Comparison of ENCODE assay signal across 28 cellular contexts in the genomic region with DNA sequence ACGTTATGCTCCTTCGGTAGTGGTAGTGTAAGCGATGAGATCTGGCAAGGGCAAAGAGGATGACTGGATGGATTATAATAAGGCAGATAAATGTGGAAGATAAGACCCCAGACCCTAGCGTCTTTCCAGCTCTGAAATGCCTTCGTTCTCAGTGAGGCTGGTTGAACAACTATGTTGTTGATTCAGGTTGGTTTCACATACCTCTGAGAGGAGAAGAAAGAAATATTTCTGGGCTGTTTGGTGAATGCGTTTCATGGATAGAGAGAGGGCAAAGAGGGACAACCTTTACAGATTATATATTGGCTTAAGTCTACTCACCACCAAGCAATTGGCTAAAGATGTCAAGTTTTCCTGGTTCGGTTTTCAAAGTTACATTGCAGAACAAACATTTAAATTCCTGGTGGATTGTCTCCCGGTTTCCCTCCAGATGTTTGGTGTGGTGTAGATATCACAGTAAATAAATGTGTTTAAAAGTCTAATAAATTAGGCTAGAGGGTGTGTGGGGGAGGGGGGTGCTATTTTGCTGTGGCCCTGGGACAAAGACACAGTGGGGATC.
DNase-seq lines count a peak whose midpoint lies in the region; ATAC-seq and TF ChIP-seq lines count a peak whose summit lies in the region.
"Had no signal": no experiment of that assay in that cellular context is flagged by ENCODE, and none has a peak within 500 bp of the region (broad histone marks: within the 10 kb centered on the region; RNA-seq: fewer than 3 reads in every experiment).

No MANE protein-coding gene starts in this region.

- H3K27ac Mint-ChIP-seq in endothelial cell (ENCODE audit: unreplicated experiment) (peak overlapping the region; percentile 76), neural progenitor cell (peak overlapping the region; percentile 28)
- H3K27ac Mint-ChIP-seq: activated naive CD4-positive, alpha-beta T cell treated with anti-CD3 and anti-CD28 coated beads, Interleukin-2, amount 10 ng/mL, durations not matched to agents 7 days and 5 days; activated T-helper 1 cell treated with anti-CD3 and anti-CD28 coated beads, Interleukin-12 subunit alpha, Interleukin-12 subunit beta, Interleukin-2, Interleukin-4 antibody, amounts not matched to agents 30 ng/mL and 10 ng/mL and 1 ng/mL, durations not matched to agents 14 hours and 24 hours and 36 hours; CD4-positive, alpha-beta memory T cell; endodermal cell; stimulated activated effector memory CD8-positive, alpha-beta T cell treated with anti-CD3 and anti-CD28 coated beads, Interleukin-12 subunit alpha, Interleukin-12 subunit beta, amount 100 ng/mL, for 72 hours had no signal

- H3K27ac ChIP-seq in right cardiac atrium (ENCODE audit: low read length) (peak overlapping the region; percentile 33), neural progenitor cell (no peak overlapping the region), vagina (peak overlapping the region; percentile 43)
- H3K27ac ChIP-seq: ovary, suprapubic skin had no signal

- no peak for TF ChIP-seq POLR2A in vagina (IDR thresholded peaks at IDR 0.05)

- no peaks in the 10 kb centered on the region for H3K9me3 ChIP-seq in right cardiac atrium (ENCODE audit: control insufficient read depth, low read length)
- no peaks in the 10 kb centered on the region for H3K9me3 ChIP-seq in neural progenitor cell (ENCODE audit: low read depth)
- H3K9me3 ChIP-seq in vagina = no peaks in the 10 kb centered on the region
- H3K9me3 ChIP-seq: esophagus squamous epithelium, left ventricle myocardium inferior, ovary, suprapubic skin had no signal

- peaks cover 2% of the 10 kb centered on the region for H3K27me3 Mint-ChIP-seq in endothelial cell (ENCODE audit: unreplicated experiment)
- H3K27me3 Mint-ChIP-seq in neural progenitor cell (ENCODE audit: insufficient read depth, low read depth) = peaks cover 28% of the 10 kb centered on the region

- no peaks in the 10 kb centered on the region for H3K36me3 Mint-ChIP-seq in endothelial cell (ENCODE audit: low read depth, unreplicated experiment)
- no peaks in the 10 kb centered on the region for H3K36me3 Mint-ChIP-seq in neural progenitor cell
- H3K36me3 Mint-ChIP-seq: activated naive CD4-positive, alpha-beta T cell treated with anti-CD3 and anti-CD28 coated beads, Interleukin-2, amount 10 ng/mL, durations not matched to agents 7 days and 5 days; CD4-positive, alpha-beta memory T cell; naive thymus-derived CD4-positive, alpha-beta T cell; stimulated activated effector memory CD8-positive, alpha-beta T cell treated with anti-CD3 and anti-CD28 coated beads, Interleukin-12 subunit alpha, Interleukin-12 subunit beta, amount 100 ng/mL, for 72 hours had no signal

- H4K20me1 ChIP-seq in neural progenitor cell (ENCODE audit: low read depth) = no peaks in the 10 kb centered on the region

- TF ChIP-seq CTCF in endothelial cell (IDR thresholded peaks at IDR 0.05; ENCODE audit: unreplicated experiment) = no peak
- no peak for TF ChIP-seq CTCF in neural progenitor cell (IDR thresholded peaks at IDR 0.05)
- TF ChIP-seq CTCF in vagina (IDR thresholded peaks at IDR 0.05) = no peak

- no peak overlapping the region for H3K4me2 ChIP-seq in neural progenitor cell

- no peak overlapping the region for H2AFZ ChIP-seq in neural progenitor cell (replicated peaks)

- H3K4me3 ChIP-seq in right cardiac atrium (ENCODE audit: low read length) (no peak overlapping the region), neural progenitor cell (no peak overlapping the region), vagina (no peak overlapping the region)
- H3K4me3 ChIP-seq: esophagus squamous epithelium, left ventricle myocardium inferior, ovary, suprapubic skin had no signal

- WGBS in right cardiac atrium = 75% methylated on average over 8 of the region's 8 CpGs

- no peaks in the 10 kb centered on the region for H3K27me3 ChIP-seq in right cardiac atrium (ENCODE audit: control insufficient read depth, insufficient read depth)
- H3K27me3 ChIP-seq in neural progenitor cell = peaks cover 20% of the 10 kb centered on the region
- no peaks in the 10 kb centered on the region for H3K27me3 ChIP-seq in vagina
- H3K27me3 ChIP-seq: esophagus squamous epithelium, ovary, suprapubic skin had no signal

- H3K4me3 Mint-ChIP-seq in endothelial cell (ENCODE audit: unreplicated experiment) (no peak overlapping the region), neural progenitor cell (no peak overlapping the region)
- H3K4me3 Mint-ChIP-seq: activated naive CD4-positive, alpha-beta T cell treated with anti-CD3 and anti-CD28 coated beads, Interleukin-2, amount 10 ng/mL, durations not matched to agents 7 days and 5 days; activated T-helper 1 cell treated with anti-CD3 and anti-CD28 coated beads, Interleukin-12 subunit alpha, Interleukin-12 subunit beta, Interleukin-2, Interleukin-4 antibody, amounts not matched to agents 30 ng/mL and 10 ng/mL and 1 ng/mL, durations not matched to agents 14 hours and 24 hours and 36 hours; CD4-positive, alpha-beta memory T cell; endodermal cell; naive thymus-derived CD4-positive, alpha-beta T cell; stimulated activated effector memory CD8-positive, alpha-beta T cell treated with anti-CD3 and anti-CD28 coated beads, Interleukin-12 subunit alpha, Interleukin-12 subunit beta, amount 100 ng/mL, for 72 hours had no signal

- H3K79me2 ChIP-seq in neural progenitor cell (ENCODE audit: low read depth) = no peaks in the 10 kb centered on the region

- H3K9me3 Mint-ChIP-seq in endothelial cell (ENCODE audit: unreplicated experiment) = no peaks in the 10 kb centered on the region
- no peaks in the 10 kb centered on the region for H3K9me3 Mint-ChIP-seq in neural progenitor cell
- H3K9me3 Mint-ChIP-seq: activated naive CD4-positive, alpha-beta T cell treated with anti-CD3 and anti-CD28 coated beads, Interleukin-2, amount 10 ng/mL, durations not matched to agents 7 days and 5 days; activated T-helper 1 cell treated with anti-CD3 and anti-CD28 coated beads, Interleukin-12 subunit alpha, Interleukin-12 subunit beta, Interleukin-2, Interleukin-4 antibody, amounts not matched to agents 30 ng/mL and 10 ng/mL and 1 ng/mL, durations not matched to agents 14 hours and 24 hours and 36 hours; CD4-positive, alpha-beta memory T cell; endodermal cell; naive thymus-derived CD4-positive, alpha-beta T cell; stimulated activated effector memory CD8-positive, alpha-beta T cell treated with anti-CD3 and anti-CD28 coated beads, Interleukin-12 subunit alpha, Interleukin-12 subunit beta, amount 100 ng/mL, for 72 hours had no signal

- intact Hi-C loops in right cardiac atrium (cut with DNase I) (loop anchor here in 1 of 4 donors (10.0 kb wide), 1 partner anchor 129 kb away; no protein-coding TSS in a partner anchor), Right ventricle myocardium inferior (cut with DNase I) (no loop called here), vagina (cut with DNase I) (loop anchor here (10.0 kb wide), 1 partner anchor 129 kb away; no protein-coding TSS in a partner anchor)

- H3K36me3 ChIP-seq in neural progenitor cell (no peaks in the 10 kb centered on the region), vagina (no peaks in the 10 kb centered on the region)
- H3K36me3 ChIP-seq: esophagus squamous epithelium, left ventricle myocardium inferior, ovary, suprapubic skin had no signal

- H3K4me1 Mint-ChIP-seq in endothelial cell (ENCODE audit: unreplicated experiment) (peaks cover 24% of the 10 kb centered on the region), neural progenitor cell (peaks cover 29% of the 10 kb centered on the region)
- H3K4me1 Mint-ChIP-seq: activated naive CD4-positive, alpha-beta T cell treated with anti-CD3 and anti-CD28 coated beads, Interleukin-2, amount 10 ng/mL, durations not matched to agents 7 days and 5 days; CD4-positive, alpha-beta memory T cell; naive thymus-derived CD4-positive, alpha-beta T cell; stimulated activated effector memory CD8-positive, alpha-beta T cell treated with anti-CD3 and anti-CD28 coated beads, Interleukin-12 subunit alpha, Interleukin-12 subunit beta, amount 100 ng/mL, for 72 hours had no signal

- DNase-seq in right cardiac atrium (peak in 1 of 3 donors; percentile 9), Right ventricle myocardium inferior (ENCODE audit: missing footprints) (no peak), endothelial cell (ENCODE audit: low spot score) (no peak), neural progenitor cell (ENCODE audit: low spot score) (no peak), vagina (ENCODE audit: extremely low spot score in 2 of 2) (no peak), nucleus accumbens (lab: John Stamatoyannopoulos, UW) (no peak)
- DNase-seq: 8988T; activated CD4-positive, alpha-beta T cell treated with anti-CD3 and anti-CD28 coated beads, Interleukin-2, amount 50 U/mL, for 48 hours; activated naive CD4-positive, alpha-beta T cell treated with anti-CD3 and anti-CD28 coated beads, Interleukin-2, amount 10 ng/mL, durations not matched to agents 7 days and 5 days; anterior cingulate cortex; CD4-positive, alpha-beta memory T cell; esophagus squamous epithelium; naive thymus-derived CD4-positive, alpha-beta T cell; NCI-H1092 treated with DMSO at 0.1 percent for 48 hours; NCI-H1930; NCI-H526 treated with DMSO at 0.1 percent for 48 hours; retina; SIG-M5; stimulated activated CD4-positive, alpha-beta T cell treated with anti-CD3 and anti-CD28 coated beads, Interleukin-4, amount 100 ng/mL, for 24 hours had no signal

- ATAC-seq in right cardiac atrium = no peak
- ATAC-seq in Right ventricle myocardium inferior = no peak
- no peak for ATAC-seq in HG02763 (IDR thresholded peaks at IDR 0.05; ENCODE audit: unreplicated experiment)
- ATAC-seq in HG03565 (IDR thresholded peaks at IDR 0.05; ENCODE audit: unreplicated experiment) = no peak
- ATAC-seq: naive thymus-derived CD4-positive, alpha-beta T cell; Panc1; stimulated activated effector memory CD8-positive, alpha-beta T cell treated with anti-CD3 and anti-CD28 coated beads, Interleukin-12 subunit alpha, Interleukin-12 subunit beta, amount 100 ng/mL, for 72 hours had no signal

- peaks cover 5% of the 10 kb centered on the region for H3K4me1 ChIP-seq in right cardiac atrium (ENCODE audit: control insufficient read depth, insufficient read depth, low read length)
- H3K4me1 ChIP-seq in neural progenitor cell = no peaks in the 10 kb centered on the region
- peaks cover 29% of the 10 kb centered on the region for H3K4me1 ChIP-seq in vagina

- H3F3A ChIP-seq in neural progenitor cell (ENCODE audit: low read depth) = no peaks in the 10 kb centered on the region

- no peak overlapping the region for H3K9ac ChIP-seq in neural progenitor cell
